Comparison of ENCODE assay signal across 8 cellular contexts in the genomic region with DNA sequence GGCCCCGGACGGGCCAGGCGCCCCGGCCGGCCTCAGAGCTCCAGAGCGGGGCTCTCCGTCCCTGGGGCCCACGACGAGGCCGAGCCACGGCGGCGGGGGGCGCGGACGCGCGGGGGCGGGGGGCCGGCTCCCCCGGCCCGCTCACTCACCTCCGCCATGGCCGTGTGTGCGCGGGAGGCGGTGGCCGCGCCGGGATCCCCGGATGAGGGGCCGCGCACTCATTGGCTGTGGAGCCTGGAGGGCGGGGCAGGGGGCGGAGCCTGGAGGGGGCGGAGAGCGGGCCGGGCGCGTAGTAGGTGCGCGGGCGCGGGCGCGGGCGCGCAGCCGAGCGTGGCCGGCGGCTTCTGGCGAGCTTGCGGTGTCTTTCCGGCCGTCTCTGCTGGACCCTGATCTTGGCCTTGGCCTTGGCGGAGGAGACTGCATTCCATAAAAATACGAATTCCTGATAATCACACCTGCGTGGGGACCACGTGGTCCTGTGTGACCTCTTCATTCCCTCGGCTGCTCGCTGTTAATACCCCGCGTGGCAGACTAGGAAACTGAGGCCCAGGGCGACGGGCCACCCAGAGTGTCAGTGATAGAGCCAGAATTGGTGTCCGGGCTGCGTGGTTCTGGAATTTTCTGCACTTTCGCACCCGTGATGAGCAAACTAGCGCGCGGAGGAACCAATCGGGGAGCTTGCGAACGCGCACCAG. TPM values are rescaled to one million over a fixed set of nuclear protein-coding genes. Genes with fewer than 3 reads are reported as not detected.
DNase-seq lines count a peak whose midpoint lies in the region; ATAC-seq and TF ChIP-seq lines count a peak whose summit lies in the region.

A gene with protein sequence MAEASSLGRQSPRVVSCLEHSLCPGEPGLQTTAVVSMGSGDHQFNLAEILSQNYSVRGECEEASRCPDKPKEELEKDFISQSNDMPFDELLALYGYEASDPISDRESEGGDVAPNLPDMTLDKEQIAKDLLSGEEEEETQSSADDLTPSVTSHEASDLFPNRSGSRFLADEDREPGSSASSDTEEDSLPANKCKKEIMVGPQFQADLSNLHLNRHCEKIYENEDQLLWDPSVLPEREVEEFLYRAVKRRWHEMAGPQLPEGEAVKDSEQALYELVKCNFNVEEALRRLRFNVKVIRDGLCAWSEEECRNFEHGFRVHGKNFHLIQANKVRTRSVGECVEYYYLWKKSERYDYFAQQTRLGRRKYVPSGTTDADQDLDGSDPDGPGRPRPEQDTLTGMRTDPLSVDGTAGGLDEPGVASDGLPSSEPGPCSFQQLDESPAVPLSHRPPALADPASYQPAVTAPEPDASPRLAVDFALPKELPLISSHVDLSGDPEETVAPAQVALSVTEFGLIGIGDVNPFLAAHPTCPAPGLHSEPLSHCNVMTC (minus strand): TSS at position 172 of the 695 bp plus-strand sequence. CDS start 14 bp downstream, at position 158.

- H2AK5ac ChIP-seq in mesenchymal stem cell (ENCODE audit: low read length, severe bottlenecking): peak within 1 kb of the TSS; percentile 32

- no peak within 1 kb of the TSS for H3K23ac ChIP-seq in mesenchymal stem cell (ENCODE audit: low read length in 2 of 2)

- peak; percentile 73 for ATAC-seq in GM18520 (IDR thresholded peaks at IDR 0.05; ENCODE audit: unreplicated experiment)
- peak; percentile 67 for ATAC-seq in HG03159 (IDR thresholded peaks at IDR 0.05; ENCODE audit: unreplicated experiment)

- no peaks in the 10 kb centered on the region for H3K9me3 ChIP-seq in A673 (ENCODE audit: low read depth, low read length, poor library complexity, severe bottlenecking)
- H3K9me3 ChIP-seq in endocrine pancreas (ENCODE audit: control insufficient read depth, low read length): no peaks in the 10 kb centered on the region
- H3K9me3 ChIP-seq in mesenchymal stem cell (ENCODE audit: control insufficient read depth, low read length): no peaks in the 10 kb centered on the region

- intact Hi-C loops in A673 (cut with micrococcal nuclease; ENCODE audit: unreplicated experiment): no loop called here

- H4K8ac ChIP-seq in mesenchymal stem cell (ENCODE audit: low read length): peak within 1 kb of the TSS; percentile 67

- POLR2A ChIA-PET in A673 (lab: Charles Lee; ENCODE audit: low non-redundant PET): no interaction called here

- H3K36me3 ChIP-seq in A673 (ENCODE audit: insufficient read depth, low read length, poor library complexity, severe bottlenecking): no peaks in the 10 kb centered on the region
- no peaks in the 10 kb centered on the region for H3K36me3 ChIP-seq in endocrine pancreas (ENCODE audit: control insufficient read depth, insufficient read depth, low read length)
- peaks cover 7 to 18% of the 10 kb centered on the region in 2 experiments for H3K36me3 ChIP-seq in mesenchymal stem cell (ENCODE audit: control insufficient read depth in 1 of 2, insufficient read depth in 2 of 2, low read depth in 1 of 2, low read length in 2 of 2)

- CTCF ChIA-PET in A673 (lab: Charles Lee): no interaction called here

- H3K4me1 ChIP-seq in A673 (ENCODE audit: insufficient read depth, low read length, poor library complexity, severe bottlenecking) (peaks cover 26% of the 10 kb centered on the region), endocrine pancreas (ENCODE audit: control insufficient read depth, insufficient read depth, low read length) (no peaks in the 10 kb centered on the region), mesenchymal stem cell (ENCODE audit: control insufficient read depth, insufficient read depth, low read depth, low read length) (peaks cover 34% of the 10 kb centered on the region)

- H2BK12ac ChIP-seq in mesenchymal stem cell (ENCODE audit: low read length in 2 of 2): peak within 1 kb of the TSS in 1 of 2 experiments; percentile 61

- H3K9ac ChIP-seq in endocrine pancreas (ENCODE audit: control insufficient read depth, insufficient read depth, low read length): peak within 1 kb of the TSS; percentile 69
- H3K9ac ChIP-seq in mesenchymal stem cell (ENCODE audit: low read length): peak within 1 kb of the TSS; percentile 95

- H3K27me3 ChIP-seq in A673 (replicated peaks; ENCODE audit: insufficient read depth, low read depth, low read length, poor library complexity): no peaks in the 10 kb centered on the region
- H3K27me3 ChIP-seq in endocrine pancreas (ENCODE audit: control insufficient read depth, insufficient read depth, low read length): no peaks in the 10 kb centered on the region
- H3K27me3 ChIP-seq in mesenchymal stem cell (ENCODE audit: control insufficient read depth in 1 of 2, insufficient read depth in 1 of 2, low read length in 2 of 2): no peaks in the 10 kb centered on the region

- peak within 1 kb of the TSS; percentile 8 for H4K91ac ChIP-seq in mesenchymal stem cell (ENCODE audit: low read length)

- H2BK15ac ChIP-seq in mesenchymal stem cell (ENCODE audit: low read depth, poor library complexity, severe bottlenecking): peak within 1 kb of the TSS; percentile 44

- peak within 1 kb of the TSS; percentile 93 for H2AFZ ChIP-seq in mesenchymal stem cell (ENCODE audit: low read depth, low read length)

- no peak for TF ChIP-seq CTCF in A673 (conservative IDR thresholded peaks at IDR 0.05; ENCODE audit: low read depth, low read length)

- H3K27ac ChIP-seq in A673 (ENCODE audit: low read depth, low read length, poor library complexity, severe bottlenecking) (peak within 1 kb of the TSS; percentile 83), mesenchymal stem cell (ENCODE audit: low read length, poor library complexity, severe bottlenecking) (no peak within 1 kb of the TSS)

- peaks cover 7% of the 10 kb centered on the region for H3K79me1 ChIP-seq in mesenchymal stem cell (replicated peaks; ENCODE audit: low read length, poor library complexity, severe bottlenecking)

- no TSS peak for BruUV-seq in A673 (replicated peaks; lab: Mats Ljungman, UMichigan)

- H3K4me2 ChIP-seq in mesenchymal stem cell (ENCODE audit: low read length, poor library complexity, severe bottlenecking): peak within 1 kb of the TSS; percentile 89

- DNase-seq in A673 (ENCODE audit: low spot score) (peak; percentile 86), NCI-H774 (lab: John Stamatoyannopoulos, UW) (peak; percentile 81), mesenchymal stem cell (peak; percentile 77)
- DNase-seq in activated CD8-positive, alpha-beta memory T cell treated with anti-CD3 and anti-CD28 coated beads for 48 hours (ENCODE audit: low read depth in 2 of 3, low spot score in 2 of 3): peak; percentile 88 to 97 (median 94)
- DNase-seq in stimulated activated CD8-positive, alpha-beta memory T cell treated with anti-CD3 and anti-CD28 coated beads, Interleukin-12 subunit alpha, Interleukin-12 subunit beta, amount 100 ng/mL, for 1 hour (ENCODE audit: low read depth): peak; percentile 85

- no peak within 1 kb of the TSS for H2BK5ac ChIP-seq in mesenchymal stem cell (ENCODE audit: low read depth, low read length, poor library complexity, severe bottlenecking)

- H3K4me3 ChIP-seq in A673 (ENCODE audit: low read depth, low read length, poor library complexity, severe bottlenecking): peak within 1 kb of the TSS; percentile 83
- peak within 1 kb of the TSS; percentile 71 for H3K4me3 ChIP-seq in endocrine pancreas (ENCODE audit: control insufficient read depth, insufficient read depth, low read length)
- peak within 1 kb of the TSS; percentile 81 to 86 for H3K4me3 ChIP-seq in mesenchymal stem cell (ENCODE audit: insufficient read depth in 1 of 2, low read depth in 1 of 2, low read length in 2 of 2)

- peak within 1 kb of the TSS in 1 of 2 experiments; percentile 75 for H3K4ac ChIP-seq in mesenchymal stem cell (ENCODE audit: low read depth in 1 of 2, low read length in 2 of 2)

- H3K18ac ChIP-seq in mesenchymal stem cell (ENCODE audit: low read depth in 1 of 2, low read length in 2 of 2): peak within 1 kb of the TSS; percentile 70 to 83

- H3K14ac ChIP-seq in mesenchymal stem cell (ENCODE audit: low read length in 2 of 2): peak within 1 kb of the TSS in 1 of 2 experiments; percentile 45

- 23% methylated on average over 57 of the region's 77 CpGs for WGBS in mesenchymal stem cell

- H2BK120ac ChIP-seq in mesenchymal stem cell (ENCODE audit: low read depth, low read length): peak within 1 kb of the TSS; percentile 88

RNA-seq across cellular contexts. Expression of the gene that starts here (rescaled TPM):
- total RNA-seq in A673 (2021): 44.1 and 47.8 TPM in 2 replicates
- polyA plus RNA-seq in mesenchymal stem cell (2013, experiment 1 of 2): 32.6 TPM
- 31.7 TPM for polyA plus RNA-seq in mesenchymal stem cell (2013, experiment 2 of 2)
